ENCODE assay signal across 11 cellular contexts in the genomic region with DNA sequence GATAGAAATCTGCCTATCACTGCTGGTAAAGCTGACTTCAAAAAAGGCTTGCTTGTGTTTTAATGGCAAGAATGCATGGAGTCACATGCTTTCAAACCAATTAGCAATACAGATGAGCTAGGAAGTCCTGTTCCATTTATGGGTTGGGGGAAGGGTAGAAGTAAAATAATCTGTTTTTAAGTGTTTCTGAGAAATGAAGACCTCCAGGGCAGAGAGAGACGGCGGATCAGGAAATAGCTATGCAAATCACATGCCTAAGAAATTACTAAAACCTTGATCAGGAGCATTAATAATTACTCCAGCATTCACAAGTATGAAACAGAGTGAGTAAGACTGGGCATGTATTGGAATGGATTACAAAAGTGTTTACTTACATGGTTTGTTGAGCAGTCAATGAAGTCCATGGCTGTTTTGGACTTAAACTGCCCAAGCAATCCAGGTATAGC.
DNase-seq lines count a peak whose midpoint lies in the region; ATAC-seq lines count a peak whose summit lies in the region.
"Had no signal": no experiment of that assay in that cellular context is flagged by ENCODE, and none has a peak within 500 bp of the region (broad histone marks: within the 10 kb centered on the region; RNA-seq: fewer than 3 reads in every experiment).

No MANE protein-coding gene starts in this region.

- H3K27ac ChIP-seq in urinary bladder (ENCODE audit: low read depth): peak overlapping the region; percentile 18
- H3K27ac ChIP-seq: KMS-11, parathyroid adenoma had no signal

- intact Hi-C loops in activated naive CD4-positive, alpha-beta T cell treated with anti-CD3 and anti-CD28 coated beads for 36 hours (cut with micrococcal nuclease): loop anchor here (10.0 kb wide), 1 partner anchor 1091 kb away; a partner anchor contains a TSS
- intact Hi-C loops in activated T-helper 1 cell treated with anti-CD3 and anti-CD28 coated beads, Interleukin-12 subunit alpha, Interleukin-12 subunit beta, Interleukin-2, Interleukin-4 antibody, amounts not matched to agents 30 ng/mL and 10 ng/mL and 1 ng/mL, durations not matched to agents 14 hours and 24 hours and 36 hours (cut with micrococcal nuclease): loop anchor here (10.0 kb wide), 2 partner anchors 289 to 811 kb away; no protein-coding TSS in a partner anchor

- peak overlapping the region; percentile 100 for H3K27ac Mint-ChIP-seq in activated naive CD4-positive, alpha-beta T cell treated with anti-CD3 and anti-CD28 coated beads for 36 hours
- H3K27ac Mint-ChIP-seq in activated T-helper 1 cell treated with anti-CD3 and anti-CD28 coated beads, Interleukin-12 subunit alpha, Interleukin-12 subunit beta, Interleukin-2, Interleukin-4 antibody, amounts not matched to agents 30 ng/mL and 10 ng/mL and 1 ng/mL, durations not matched to agents 14 hours and 24 hours and 36 hours: peak overlapping the region; percentile 85

- H3K4me1 Mint-ChIP-seq in activated naive CD4-positive, alpha-beta T cell treated with anti-CD3 and anti-CD28 coated beads for 36 hours (ENCODE audit: low read depth): peaks cover 93% of the 10 kb centered on the region
- peaks cover 98% of the 10 kb centered on the region for H3K4me1 Mint-ChIP-seq in activated T-helper 1 cell treated with anti-CD3 and anti-CD28 coated beads, Interleukin-12 subunit alpha, Interleukin-12 subunit beta, Interleukin-2, Interleukin-4 antibody, amounts not matched to agents 30 ng/mL and 10 ng/mL and 1 ng/mL, durations not matched to agents 14 hours and 24 hours and 36 hours (ENCODE audit: low read depth)

- no peak for DNase-seq in activated naive CD4-positive, alpha-beta T cell treated with anti-CD3 and anti-CD28 coated beads for 36 hours
- no peak for DNase-seq in activated naive CD4-positive, alpha-beta T cell treated with anti-CD3 and anti-CD28 coated beads, Interleukin-2, amount 50 U/mL, for 16 hours
- no peak for DNase-seq in activated T-helper 1 cell treated with anti-CD3 and anti-CD28 coated beads, Interleukin-12 subunit alpha, Interleukin-12 subunit beta, Interleukin-2, Interleukin-4 antibody, amounts not matched to agents 30 ng/mL and 10 ng/mL and 1 ng/mL, durations not matched to agents 14 hours and 24 hours and 36 hours (ENCODE audit: low spot score)
- DNase-seq in kidney tubule cell (ENCODE audit: low spot score) (peak; percentile 97), D341Med (ENCODE audit: low spot score) (no peak), midbrain (lab: John Stamatoyannopoulos, UW) (no peak)
- DNase-seq: COR-L47 had no signal

- 54% methylated on average over 2 of the region's 2 CpGs for WGBS in urinary bladder

- H3K9me3 Mint-ChIP-seq in activated naive CD4-positive, alpha-beta T cell treated with anti-CD3 and anti-CD28 coated beads for 36 hours: no peaks in the 10 kb centered on the region
- no peaks in the 10 kb centered on the region for H3K9me3 Mint-ChIP-seq in activated T-helper 1 cell treated with anti-CD3 and anti-CD28 coated beads, Interleukin-12 subunit alpha, Interleukin-12 subunit beta, Interleukin-2, Interleukin-4 antibody, amounts not matched to agents 30 ng/mL and 10 ng/mL and 1 ng/mL, durations not matched to agents 14 hours and 24 hours and 36 hours

- no peak overlapping the region for H3K4me3 ChIP-seq in urinary bladder (ENCODE audit: low read depth, low read length)

- H3K36me3 ChIP-seq in urinary bladder (ENCODE audit: insufficient read depth): no peaks in the 10 kb centered on the region

- CTCF ChIA-PET in activated naive CD4-positive, alpha-beta T cell treated with anti-CD3 and anti-CD28 coated beads for 36 hours (lab: Charles Lee): interaction anchor here (1.1 to 2.3 kb wide), 3 partner anchors 23 to 206 kb away, joined by 3 to 15 read pairs (median 4); no protein-coding TSS in a partner anchor

- ATAC-seq in HG03280 (IDR thresholded peaks at IDR 0.05; ENCODE audit: unreplicated experiment): no peak

- peaks cover 6% of the 10 kb centered on the region for H3K4me1 ChIP-seq in urinary bladder (ENCODE audit: insufficient read depth)
- H3K4me1 ChIP-seq: parathyroid adenoma had no signal

- H3K27me3 Mint-ChIP-seq in activated naive CD4-positive, alpha-beta T cell treated with anti-CD3 and anti-CD28 coated beads for 36 hours (ENCODE audit: low read depth): no peaks in the 10 kb centered on the region
- H3K27me3 Mint-ChIP-seq in activated T-helper 1 cell treated with anti-CD3 and anti-CD28 coated beads, Interleukin-12 subunit alpha, Interleukin-12 subunit beta, Interleukin-2, Interleukin-4 antibody, amounts not matched to agents 30 ng/mL and 10 ng/mL and 1 ng/mL, durations not matched to agents 14 hours and 24 hours and 36 hours (ENCODE audit: insufficient read depth): no peaks in the 10 kb centered on the region

- peak overlapping the region; percentile 1 for H3K4me3 Mint-ChIP-seq in activated naive CD4-positive, alpha-beta T cell treated with anti-CD3 and anti-CD28 coated beads for 36 hours
- peak overlapping the region; percentile 43 for H3K4me3 Mint-ChIP-seq in activated T-helper 1 cell treated with anti-CD3 and anti-CD28 coated beads, Interleukin-12 subunit alpha, Interleukin-12 subunit beta, Interleukin-2, Interleukin-4 antibody, amounts not matched to agents 30 ng/mL and 10 ng/mL and 1 ng/mL, durations not matched to agents 14 hours and 24 hours and 36 hours

- H3K36me3 Mint-ChIP-seq in activated naive CD4-positive, alpha-beta T cell treated with anti-CD3 and anti-CD28 coated beads for 36 hours (ENCODE audit: low read depth): peaks cover 62% of the 10 kb centered on the region
- H3K36me3 Mint-ChIP-seq in activated T-helper 1 cell treated with anti-CD3 and anti-CD28 coated beads, Interleukin-12 subunit alpha, Interleukin-12 subunit beta, Interleukin-2, Interleukin-4 antibody, amounts not matched to agents 30 ng/mL and 10 ng/mL and 1 ng/mL, durations not matched to agents 14 hours and 24 hours and 36 hours (ENCODE audit: low read depth): peaks cover 33% of the 10 kb centered on the region
